1 cellular context compared by ENCODE assay signal in genomic region chr14:92719890-92720323, GRCh38.
TF ChIP-seq lines count a peak whose summit lies in the region.

No MANE protein-coding gene starts in this region.

TF ChIP-seq in HEK293, 187 proteins besides CTCF, POLR2A, EP300 and RAD21 (continued from another document):
- TF ChIP-seq, protein P1, sequence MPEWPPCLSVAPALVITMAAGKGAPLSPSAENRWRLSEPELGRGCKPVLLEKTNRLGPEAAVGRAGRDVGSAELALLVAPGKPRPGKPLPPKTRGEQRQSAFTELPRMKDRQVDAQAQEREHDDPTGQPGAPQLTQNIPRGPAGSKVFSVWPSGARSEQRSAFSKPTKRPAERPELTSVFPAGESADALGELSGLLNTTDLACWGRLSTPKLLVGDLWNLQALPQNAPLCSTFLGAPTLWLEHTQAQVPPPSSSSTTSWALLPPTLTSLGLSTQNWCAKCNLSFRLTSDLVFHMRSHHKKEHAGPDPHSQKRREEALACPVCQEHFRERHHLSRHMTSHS (tag by site-specific recombination; IDR thresholded peaks at IDR 0.05), result no peak
- TF ChIP-seq ZNF274 (IDR thresholded peaks at IDR 0.05; ENCODE audit: low read length) (no peak), ZNF274 (tag by site-specific recombination; IDR thresholded peaks at IDR 0.05; ENCODE audit: borderline replicate concordance) (no peak), BCL11A (tag by site-specific recombination; IDR thresholded peaks at IDR 0.05; ENCODE audit: low read depth) (no peak), ZNF221 (tag by site-specific recombination; IDR thresholded peaks at IDR 0.05; ENCODE audit: borderline replicate concordance) (no peak), ZNF704 (tag by site-specific recombination; IDR thresholded peaks at IDR 0.05) (no peak), ZNF433 (tag by site-specific recombination; IDR thresholded peaks at IDR 0.05; ENCODE audit: low read depth) (no peak), ZBTB21 (tag by site-specific recombination; IDR thresholded peaks at IDR 0.05) (no peak), KLF10 (tag by site-specific recombination; IDR thresholded peaks at IDR 0.05) (no peak), PATZ1 (tag by site-specific recombination; IDR thresholded peaks at IDR 0.05) (no peak), ZFP41 (tag by site-specific recombination; IDR thresholded peaks at IDR 0.05; ENCODE audit: borderline replicate concordance) (no peak), ZNF510 (tag by site-specific recombination; IDR thresholded peaks at IDR 0.05; ENCODE audit: insufficient replicate concordance) (no peak), ZBTB1 (tag by site-specific recombination; IDR thresholded peaks at IDR 0.05) (no peak), SALL2 (tag by site-specific recombination; IDR thresholded peaks at IDR 0.05; ENCODE audit: borderline replicate concordance) (no peak), ZNF777 (tag by site-specific recombination; IDR thresholded peaks at IDR 0.05; ENCODE audit: borderline replicate concordance) (no peak), ZNF239 (tag by site-specific recombination; IDR thresholded peaks at IDR 0.05) (no peak), ZNF391 (tag by site-specific recombination; IDR thresholded peaks at IDR 0.05; ENCODE audit: borderline replicate concordance, low read depth) (no peak), ZNF366 (tag by site-specific recombination; conservative IDR thresholded peaks at IDR 0.05) (no peak), KLF17 (tag by site-specific recombination; IDR thresholded peaks at IDR 0.05) (peak; percentile 74), ZBTB11 (tag by site-specific recombination; conservative IDR thresholded peaks at IDR 0.05; ENCODE audit: low read depth) (peak; percentile 34; the same call in 1 of the 2 replicates), ZNF37A (tag by site-specific recombination; IDR thresholded peaks at IDR 0.05) (no peak), RBAK (tag by site-specific recombination; IDR thresholded peaks at IDR 0.05) (no peak), BCL6B (tag by site-specific recombination; IDR thresholded peaks at IDR 0.05) (no peak), ZNF658 (tag by site-specific recombination; IDR thresholded peaks at IDR 0.05) (no peak), MYNN (tag by site-specific recombination; IDR thresholded peaks at IDR 0.05; ENCODE audit: borderline replicate concordance) (no peak), ZNF791 (tag by site-specific recombination; IDR thresholded peaks at IDR 0.05) (no peak), ZNF514 (tag by site-specific recombination; IDR thresholded peaks at IDR 0.05) (no peak), ZNF529 (tag by site-specific recombination; IDR thresholded peaks at IDR 0.05; ENCODE audit: insufficient replicate concordance) (no peak), YY2 (tag by site-specific recombination; IDR thresholded peaks at IDR 0.05) (no peak), ZNF26 (tag by site-specific recombination; IDR thresholded peaks at IDR 0.05) (no peak)
- TF ChIP-seq, protein P2, sequence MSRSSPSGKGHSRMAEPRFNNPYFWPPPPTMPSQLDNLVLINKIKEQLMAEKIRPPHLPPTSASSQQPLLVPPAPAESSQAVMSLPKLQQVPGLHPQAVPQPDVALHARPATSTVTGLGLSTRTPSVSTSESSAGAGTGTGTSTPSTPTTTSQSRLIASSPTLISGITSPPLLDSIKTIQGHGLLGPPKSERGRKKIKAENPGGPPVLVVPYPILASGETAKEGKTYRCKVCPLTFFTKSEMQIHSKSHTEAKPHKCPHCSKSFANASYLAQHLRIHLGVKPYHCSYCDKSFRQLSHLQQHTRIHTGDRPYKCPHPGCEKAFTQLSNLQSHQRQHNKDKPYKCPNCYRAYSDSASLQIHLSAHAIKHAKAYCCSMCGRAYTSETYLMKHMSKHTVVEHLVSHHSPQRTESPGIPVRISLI (tag by site-specific recombination; IDR thresholded peaks at IDR 0.05), result no peak
